In the genomic region with DNA sequence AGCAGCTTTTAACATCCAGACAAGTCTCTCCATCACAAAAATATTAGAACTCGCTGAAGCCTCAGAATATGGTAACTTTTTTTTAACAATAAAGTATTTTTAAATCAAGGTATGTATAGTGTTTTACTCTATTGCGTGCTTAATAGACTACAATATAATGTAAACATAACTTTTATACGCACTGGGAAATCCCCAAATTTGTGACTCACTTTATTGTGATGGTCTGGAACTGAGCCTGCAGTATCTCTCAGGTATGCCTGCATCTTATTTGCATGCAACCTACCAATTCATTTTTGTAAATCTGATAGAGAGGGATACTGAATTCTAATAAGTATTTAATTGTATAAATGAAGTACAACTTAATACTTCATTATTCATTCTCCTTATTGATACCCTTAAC, we compare ENCODE assay signal across 29 cellular contexts.
"Had no signal": no experiment of that assay in that cellular context is flagged by ENCODE, and none has a peak within 500 bp of the region (broad histone marks: within the 10 kb centered on the region; RNA-seq: fewer than 3 reads in every experiment).

No MANE protein-coding gene starts in this region.

- ATAC-seq: activated CD4-positive, alpha-beta T cell treated with anti-CD3 and anti-CD28 coated beads for 36 hours; activated naive CD4-positive, alpha-beta T cell treated with anti-CD3 and anti-CD28 coated beads, Interleukin-2, amount 50 U/mL, for 72 hours; activated T-cell treated with anti-CD3 and anti-CD28 coated beads, Interleukin-2, amount 50 U/mL, for 72 hours; effector memory CD8-positive, alpha-beta T cell; heart left ventricle; T-helper 17 cell had no signal

- H3K9me3 Mint-ChIP-seq: activated CD4-positive, alpha-beta T cell treated with anti-CD3 and anti-CD28 coated beads, Interleukin-2, amount 10 ng/mL, durations not matched to agents 24 days and 14 days; brain had no signal

- H3K27ac ChIP-seq: ascending aorta, epithelial cell of prostate, esophagus squamous epithelium, heart left ventricle had no signal

- H3K36me3 ChIP-seq: ascending aorta, esophagus squamous epithelium, heart left ventricle had no signal

- H3K27me3 ChIP-seq: ascending aorta, esophagus squamous epithelium, heart left ventricle had no signal

- H3K9me3 ChIP-seq: ascending aorta, esophagus squamous epithelium, heart left ventricle had no signal

- DNase-seq: activated CD4-positive, alpha-beta memory T cell treated with anti-CD3 and anti-CD28 coated beads, Interleukin-2, amount 10 ng/mL, durations not matched to agents 7 days and 5 days; activated CD4-positive, alpha-beta T cell treated with anti-CD3 and anti-CD28 coated beads for 36 hours; activated CD4-positive, alpha-beta T cell treated with anti-CD3 and anti-CD28 coated beads, Interleukin-2, amount 10 ng/mL, durations not matched to agents 24 days and 14 days; activated CD4-positive, CD25-positive, alpha-beta regulatory T cell; activated CD4-positive, CD25-positive, alpha-beta regulatory T cell treated with anti-CD3 and anti-CD28 coated beads, Interleukin-2, amount 50 U/mL, for 72 hours; activated CD8-positive, alpha-beta memory T cell treated with anti-CD3 and anti-CD28 coated beads, Interleukin-2, amount 50 U/mL, for 48 hours; activated gamma-delta T cell; activated naive CD4-positive, alpha-beta T cell; activated naive CD4-positive, alpha-beta T cell treated with anti-CD3 and anti-CD28 coated beads, Interleukin-2, amount 10 ng/mL, durations not matched to agents 7 days and 5 days; activated naive CD8-positive, alpha-beta T cell treated with anti-CD3 and anti-CD28 coated beads, Interleukin-2, amount 10 ng/mL, durations not matched to agents 7 days and 5 days; activated T-cell treated with anti-CD3 and anti-CD28 coated beads for 4 hours; activated T-cell treated with anti-CD3 and anti-CD28 coated beads, Interleukin-2, amount 50 U/mL, for 24 hours; activated T-cell treated with anti-CD3 and anti-CD28 coated beads, Interleukin-2, amount 50 U/mL, for 72 hours; caudate nucleus; cortex of kidney; dermis blood vessel endothelial cell; effector CD4-positive, alpha-beta T cell; effector memory CD8-positive, alpha-beta T cell; esophagus squamous epithelium; glutamatergic neuron; heart left ventricle; T-helper 1 cell; T-helper 17 cell; T1000 had no signal

- H3K4me3 ChIP-seq: ascending aorta, esophagus squamous epithelium, heart left ventricle had no signal

- H3K27ac Mint-ChIP-seq: activated CD4-positive, alpha-beta memory T cell treated with anti-CD3 and anti-CD28 coated beads, Interleukin-2, amount 10 ng/mL, durations not matched to agents 7 days and 5 days; activated CD4-positive, alpha-beta T cell treated with anti-CD3 and anti-CD28 coated beads for 36 hours; activated CD4-positive, alpha-beta T cell treated with anti-CD3 and anti-CD28 coated beads, Interleukin-2, amount 10 ng/mL, durations not matched to agents 24 days and 14 days; activated naive CD4-positive, alpha-beta T cell treated with anti-CD3 and anti-CD28 coated beads, Interleukin-2, amount 10 ng/mL, durations not matched to agents 7 days and 5 days; activated naive CD4-positive, alpha-beta T cell treated with anti-CD3 and anti-CD28 coated beads, Interleukin-2, amount 50 U/mL, for 72 hours; activated naive CD8-positive, alpha-beta T cell treated with anti-CD3 and anti-CD28 coated beads, Interleukin-2, amount 10 ng/mL, durations not matched to agents 7 days and 5 days; activated T-cell treated with anti-CD3 and anti-CD28 coated beads, Interleukin-2, amount 50 U/mL, for 24 hours; activated T-cell treated with anti-CD3 and anti-CD28 coated beads, Interleukin-2, amount 50 U/mL, for 72 hours; brain; effector memory CD8-positive, alpha-beta T cell; T-helper 17 cell; T-helper 2 cell treated with Interferon-gamma antibody and Interleukin-4, amounts not matched to agents 5 μg/mL and 100 μg/mL, for 36 hours had no signal

- H3K4me3 Mint-ChIP-seq: activated CD4-positive, alpha-beta memory T cell treated with anti-CD3 and anti-CD28 coated beads, Interleukin-2, amount 10 ng/mL, durations not matched to agents 7 days and 5 days; activated CD4-positive, alpha-beta T cell treated with anti-CD3 and anti-CD28 coated beads for 36 hours; activated CD4-positive, alpha-beta T cell treated with anti-CD3 and anti-CD28 coated beads, Interleukin-2, amount 10 ng/mL, durations not matched to agents 24 days and 14 days; activated naive CD4-positive, alpha-beta T cell treated with anti-CD3 and anti-CD28 coated beads, Interleukin-2, amount 10 ng/mL, durations not matched to agents 7 days and 5 days; activated naive CD8-positive, alpha-beta T cell treated with anti-CD3 and anti-CD28 coated beads, Interleukin-2, amount 10 ng/mL, durations not matched to agents 7 days and 5 days; activated T-cell treated with anti-CD3 and anti-CD28 coated beads, Interleukin-2, amount 50 U/mL, for 24 hours; activated T-cell treated with anti-CD3 and anti-CD28 coated beads, Interleukin-2, amount 50 U/mL, for 72 hours; brain; effector memory CD8-positive, alpha-beta T cell; T-helper 17 cell; T-helper 2 cell treated with Interferon-gamma antibody and Interleukin-4, amounts not matched to agents 5 μg/mL and 100 μg/mL, for 36 hours had no signal

- H3K4me1 Mint-ChIP-seq: activated CD4-positive, alpha-beta memory T cell treated with anti-CD3 and anti-CD28 coated beads, Interleukin-2, amount 10 ng/mL, durations not matched to agents 7 days and 5 days; activated CD4-positive, alpha-beta T cell treated with anti-CD3 and anti-CD28 coated beads for 36 hours; activated CD4-positive, alpha-beta T cell treated with anti-CD3 and anti-CD28 coated beads, Interleukin-2, amount 10 ng/mL, durations not matched to agents 24 days and 14 days; activated naive CD4-positive, alpha-beta T cell treated with anti-CD3 and anti-CD28 coated beads, Interleukin-2, amount 10 ng/mL, durations not matched to agents 7 days and 5 days; activated naive CD8-positive, alpha-beta T cell treated with anti-CD3 and anti-CD28 coated beads, Interleukin-2, amount 10 ng/mL, durations not matched to agents 7 days and 5 days; T-helper 17 cell had no signal

- H3K27me3 Mint-ChIP-seq: activated CD4-positive, alpha-beta memory T cell treated with anti-CD3 and anti-CD28 coated beads, Interleukin-2, amount 10 ng/mL, durations not matched to agents 7 days and 5 days; activated CD4-positive, alpha-beta T cell treated with anti-CD3 and anti-CD28 coated beads for 36 hours; activated CD4-positive, alpha-beta T cell treated with anti-CD3 and anti-CD28 coated beads, Interleukin-2, amount 10 ng/mL, durations not matched to agents 24 days and 14 days; activated naive CD4-positive, alpha-beta T cell treated with anti-CD3 and anti-CD28 coated beads, Interleukin-2, amount 10 ng/mL, durations not matched to agents 7 days and 5 days; activated naive CD8-positive, alpha-beta T cell treated with anti-CD3 and anti-CD28 coated beads, Interleukin-2, amount 10 ng/mL, durations not matched to agents 7 days and 5 days; activated T-cell treated with anti-CD3 and anti-CD28 coated beads, Interleukin-2, amount 50 U/mL, for 24 hours; brain; effector memory CD8-positive, alpha-beta T cell; T-helper 17 cell had no signal

- H3K36me3 Mint-ChIP-seq: activated naive CD4-positive, alpha-beta T cell treated with anti-CD3 and anti-CD28 coated beads, Interleukin-2, amount 10 ng/mL, durations not matched to agents 7 days and 5 days; activated naive CD4-positive, alpha-beta T cell treated with anti-CD3 and anti-CD28 coated beads, Interleukin-2, amount 50 U/mL, for 72 hours; activated naive CD8-positive, alpha-beta T cell treated with anti-CD3 and anti-CD28 coated beads, Interleukin-2, amount 10 ng/mL, durations not matched to agents 7 days and 5 days had no signal

- H3K4me1 ChIP-seq: ascending aorta, esophagus squamous epithelium, heart left ventricle had no signal
